Comparison of ENCODE assay signal across 1 cellular context in genomic region chr14:75559451-75560187, GRCh38.
TF ChIP-seq lines count a peak whose summit lies in the region.

No MANE protein-coding gene starts in this region.

TF ChIP-seq in GM23338, 12 proteins besides CTCF, POLR2A, EP300 and RAD21 (continued from another document):
- TF ChIP-seq ZNF462 (CRISPR knock-in tag; IDR thresholded peaks at IDR 0.05): no peak
- TF ChIP-seq REST (IDR thresholded peaks at IDR 0.05; ENCODE audit: unreplicated experiment): no peak
- no peak for TF ChIP-seq STAT1 (IDR thresholded peaks at IDR 0.05; ENCODE audit: unreplicated experiment)
- no peak for TF ChIP-seq ZNF114 (CRISPR knock-in tag; IDR thresholded peaks at IDR 0.05)
- no peak for TF ChIP-seq CREB1 (CRISPR knock-in tag; IDR thresholded peaks at IDR 0.05; ENCODE audit: low read depth)
- no peak for TF ChIP-seq NANOG (IDR thresholded peaks at IDR 0.05; ENCODE audit: borderline replicate concordance)
- no peak for TF ChIP-seq POLR2AphosphoS5 (IDR thresholded peaks at IDR 0.05; ENCODE audit: low read depth)
- no peak for TF ChIP-seq ETS1 (IDR thresholded peaks at IDR 0.05)
- no peak for TF ChIP-seq JUNB (IDR thresholded peaks at IDR 0.05; ENCODE audit: unreplicated experiment)
- TF ChIP-seq EZH2 (IDR thresholded peaks at IDR 0.05; ENCODE audit: low read depth, unreplicated experiment): no peak
